In the genomic region with DNA sequence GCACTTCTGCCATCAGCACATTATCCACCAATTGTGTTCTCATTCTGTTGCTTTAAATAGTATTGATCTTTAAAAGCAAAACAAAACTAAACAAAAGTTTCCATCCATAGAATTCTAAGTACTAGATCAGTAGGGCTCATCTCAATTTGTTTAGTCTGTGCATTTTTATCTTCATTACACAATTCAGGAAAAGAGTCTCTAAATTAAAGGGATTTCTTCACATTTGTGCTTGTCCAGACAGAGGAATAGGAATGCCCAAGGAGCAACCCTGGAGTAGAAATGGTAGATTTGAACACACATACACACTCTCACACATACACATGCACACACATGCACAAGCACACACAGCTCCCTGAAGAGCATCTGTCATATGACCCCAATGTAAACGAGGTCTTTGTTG, we compare ENCODE assay signal across 17 cellular contexts. TPM values are rescaled to one million over a fixed set of nuclear protein-coding genes. Genes with fewer than 3 reads are reported as not detected.
DNase-seq lines count a peak whose midpoint lies in the region; ATAC-seq and TF ChIP-seq lines count a peak whose summit lies in the region.
"Had no signal": no experiment of that assay in that cellular context is flagged by ENCODE, and none has a peak within 500 bp of the region (broad histone marks: within the 10 kb centered on the region; RNA-seq: fewer than 3 reads in every experiment).

No MANE protein-coding gene starts in this region.

- H3K4me1 Mint-ChIP-seq in Caco-2 (ENCODE audit: low read depth, unreplicated experiment): no peaks in the 10 kb centered on the region

- BruUV-seq in Caco-2 (replicated peaks; lab: Mats Ljungman, UMichigan): no TSS peak

- 44 to 52% methylated on average over 1 of the region's 1 CpG for WGBS in upper lobe of left lung, 2 donors

- H3K4me1 ChIP-seq in adipocyte (ENCODE audit: control insufficient read depth, insufficient read depth, low read length): peaks cover 58% of the 10 kb centered on the region
- H3K4me1 ChIP-seq in upper lobe of left lung: peaks cover 33 to 50% (median 48%) of the 10 kb centered on the region in 4 donors
- no peaks in the 10 kb centered on the region for H3K4me1 ChIP-seq in Caco-2

- no peak for ATAC-seq in upper lobe of left lung (ENCODE audit: low FRiP score in 2 of 2)
- no peak for ATAC-seq in GM21447 (IDR thresholded peaks at IDR 0.05; ENCODE audit: unreplicated experiment)
- ATAC-seq: HCT116 had no signal

- peak overlapping the region in 3 of 4 donors; percentile 20 to 62 (median 28) for H3K27ac ChIP-seq in upper lobe of left lung
- H3K27ac ChIP-seq: BLaER1 had no signal

- no peaks in the 10 kb centered on the region for H3K9me3 ChIP-seq in adipocyte (ENCODE audit: control insufficient read depth, low read length)
- no peaks in the 10 kb centered on the region for H3K9me3 ChIP-seq in upper lobe of left lung
- no peaks in the 10 kb centered on the region for H3K9me3 ChIP-seq in Caco-2

- POLR2A ChIA-PET in Caco-2 (lab: Charles Lee): no interaction called here

- intact Hi-C loops in Caco-2 (cut with micrococcal nuclease; ENCODE audit: unreplicated experiment): no loop called here

- CTCF ChIA-PET in Caco-2 (lab: Charles Lee): no interaction called here

- H3K4me3 Mint-ChIP-seq in Caco-2 (ENCODE audit: unreplicated experiment): no peak overlapping the region
- H3K4me3 Mint-ChIP-seq: CD4-positive, alpha-beta memory T cell had no signal

- peak; percentile 20 for DNase-seq in adipocyte (ENCODE audit: low read depth)
- DNase-seq in globus pallidus (ENCODE audit: low spot score): peak; percentile 31
- DNase-seq in pons (ENCODE audit: low spot score): peak; percentile 69
- no peak for DNase-seq in upper lobe of left lung
- DNase-seq in Caco-2: no peak
- DNase-seq in DMS153 (lab: John Stamatoyannopoulos, UW): no peak
- DNase-seq: Calu3; CD4-positive, alpha-beta memory T cell; DMS53; GOT3; NCI-H1105; NCI-H2081; NCI-H82; SHP77 had no signal

- H3K27me3 ChIP-seq in adipocyte (replicated peaks; ENCODE audit: control insufficient read depth, insufficient read depth, low read length): no peaks in the 10 kb centered on the region
- no peaks in the 10 kb centered on the region for H3K27me3 ChIP-seq in upper lobe of left lung
- H3K27me3 ChIP-seq in Caco-2 (replicated peaks; ENCODE audit: control insufficient read depth, insufficient read depth, low read length): no peaks in the 10 kb centered on the region
- H3K27me3 ChIP-seq: BLaER1 had no signal

- H3K36me3 ChIP-seq in adipocyte (ENCODE audit: control insufficient read depth, insufficient read depth, low read length, severe bottlenecking) (peaks cover 78% of the 10 kb centered on the region), upper lobe of left lung (no peaks in the 10 kb centered on the region), Caco-2 (ENCODE audit: control insufficient read depth, insufficient read depth, low read length) (no peaks in the 10 kb centered on the region)
- H3K36me3 ChIP-seq: BLaER1 had no signal

- H3K4me3 ChIP-seq in adipocyte (ENCODE audit: low read length): no peak overlapping the region
- no peak overlapping the region for H3K4me3 ChIP-seq in upper lobe of left lung
- H3K4me3 ChIP-seq in Caco-2 (ENCODE audit: low read depth, low read length): no peak overlapping the region
- H3K4me3 ChIP-seq: BLaER1 had no signal

- TF ChIP-seq EP300 in upper lobe of left lung (IDR thresholded peaks at IDR 0.05): no peak

- H3K9ac ChIP-seq in adipocyte (ENCODE audit: low read length): no peak overlapping the region
- H3K9ac ChIP-seq: BLaER1 had no signal

- H3K27me3 Mint-ChIP-seq in Caco-2 (ENCODE audit: insufficient read depth, unreplicated experiment): no peaks in the 10 kb centered on the region
- H3K27me3 Mint-ChIP-seq: CD4-positive, alpha-beta memory T cell had no signal

- H3K27ac Mint-ChIP-seq in Caco-2 (ENCODE audit: unreplicated experiment): no peak overlapping the region
- H3K27ac Mint-ChIP-seq: CD4-positive, alpha-beta memory T cell had no signal

- no peaks in the 10 kb centered on the region for H3K9me3 Mint-ChIP-seq in Caco-2 (ENCODE audit: unreplicated experiment)

- peaks cover 21% of the 10 kb centered on the region for H3K36me3 Mint-ChIP-seq in Caco-2 (ENCODE audit: insufficient read depth, unreplicated experiment)
- H3K36me3 Mint-ChIP-seq: CD4-positive, alpha-beta memory T cell had no signal

- TF ChIP-seq CTCF in upper lobe of left lung (IDR thresholded peaks at IDR 0.05) (no peak), Caco-2 (IDR thresholded peaks at IDR 0.05; ENCODE audit: insufficient read depth in 1 of 2, low read depth in 1 of 2, low read length in 1 of 2, severe bottlenecking in 1 of 2, unreplicated experiment in 1 of 2) (no peak)

- TF ChIP-seq POLR2A in upper lobe of left lung (IDR thresholded peaks at IDR 0.05): no peak

RNA-seq across cellular contexts. Expression of gene LMCD1, which starts 21.4 kb away (rescaled TPM):
- 100 to 1,000 TPM in 4 of 6 donors, 10 to 100 TPM in 2; 47.4 to 269 (median 118) TPM for total RNA-seq in upper lobe of left lung
- total RNA-seq in Caco-2 (2022): 23.9 and 24.7 TPM in 2 replicates

Comparison
In these comparisons a context has a peak if more than half of its experiments do, and no peak if none do; other contexts are left out.
1. DNase-seq: peak in adipocyte (single experiment), globus pallidus (single experiment) and pons (single experiment); none in upper lobe of left lung (0 of 2), Caco-2 (0 of 2) and DMS153 (single experiment).